In the genomic region with DNA sequence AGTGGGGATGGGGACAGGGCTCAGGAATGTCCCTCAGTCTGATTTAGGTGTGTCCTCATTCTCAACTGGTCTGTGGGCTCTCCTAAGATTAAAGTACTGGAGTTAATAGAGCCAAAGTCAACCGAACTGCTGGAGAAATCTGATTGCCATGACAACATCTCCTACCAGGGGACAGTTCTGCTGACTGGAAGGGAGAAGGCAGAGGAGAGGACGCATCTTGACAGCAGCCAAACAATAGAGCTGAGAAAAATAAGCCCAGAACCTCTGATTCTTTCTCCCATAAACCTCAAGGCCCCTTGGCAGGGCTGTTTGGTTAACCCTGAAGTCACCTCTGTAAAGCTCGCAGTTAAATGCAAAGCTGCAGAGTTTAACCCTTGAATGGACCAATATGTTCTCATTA, we compare ENCODE assay signal across 1 cellular context.
TF ChIP-seq lines count a peak whose summit lies in the region.

No MANE protein-coding gene starts in this region.

TF ChIP-seq in K562, 482 proteins besides CTCF, POLR2A, EP300 and RAD21:
- no peak for TF ChIP-seq ZBTB8A (IDR thresholded peaks at IDR 0.05; ENCODE audit: partially characterized antibody)
- TF ChIP-seq POLR3A (IDR thresholded peaks at IDR 0.05; ENCODE audit: borderline replicate concordance, extremely low read depth, insufficient read depth, insufficient read length) = no peak
- TF ChIP-seq, protein P1, sequence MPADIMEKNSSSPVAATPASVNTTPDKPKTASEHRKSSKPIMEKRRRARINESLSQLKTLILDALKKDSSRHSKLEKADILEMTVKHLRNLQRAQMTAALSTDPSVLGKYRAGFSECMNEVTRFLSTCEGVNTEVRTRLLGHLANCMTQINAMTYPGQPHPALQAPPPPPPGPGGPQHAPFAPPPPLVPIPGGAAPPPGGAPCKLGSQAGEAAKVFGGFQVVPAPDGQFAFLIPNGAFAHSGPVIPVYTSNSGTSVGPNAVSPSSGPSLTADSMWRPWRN (IDR thresholded peaks at IDR 0.05; ENCODE audit: low read depth) = no peak
- TF ChIP-seq BCOR (IDR thresholded peaks at IDR 0.05) = no peak
- peak; percentile 62 for TF ChIP-seq RFX1 (IDR thresholded peaks at IDR 0.05)
